In genomic region chr5:17282283-17283120, GRCh38 we compare ENCODE assay signal across 9 cellular contexts.
DNase-seq lines count a peak whose midpoint lies in the region; ATAC-seq, FAIRE-seq and TF ChIP-seq lines count a peak whose summit lies in the region.
"Had no signal": no experiment of that assay in that cellular context is flagged by ENCODE, and none has a peak within 500 bp of the region (broad histone marks: within the 10 kb centered on the region; RNA-seq: fewer than 3 reads in every experiment).

No MANE protein-coding gene starts in this region.

- SMC1A ChIA-PET in GM12878 (lab: Charles Lee; ENCODE audit: uncharacterized antibody, unreplicated experiment), result interaction anchor here (0.7 to 5.0 kb wide), 19 partner anchors 11 to 68 kb away, joined by 3 to 27 read pairs (median 4); partner anchors contain the start of gene BASP1

- peak; percentile 97 for ATAC-seq in GM19397 (IDR thresholded peaks at IDR 0.05; ENCODE audit: unreplicated experiment)
- peak; percentile 98 for ATAC-seq in HG03280 (IDR thresholded peaks at IDR 0.05; ENCODE audit: unreplicated experiment)
- ATAC-seq in GM12878, result peak; percentile 95

- no peak; a peak in 1 of 6 replicates for TF ChIP-seq CTCF in GM12878 (IDR thresholded peaks at IDR 0.05 in 2 of 3, conservative IDR thresholded peaks at IDR 0.05 in 1 of 3; ENCODE audit: control insufficient read depth in 2 of 3, extremely low read depth in 1 of 3, insufficient read depth in 1 of 3, low read depth in 3 of 3, low read length in 3 of 3)

- in situ Hi-C loops in GM12878 (cut with MboI), result loop anchor here (5.0 kb wide), 2 partner anchors 35 to 60 kb away; no protein-coding TSS in a partner anchor

- RAD21 ChIA-PET in GM12878 (lab: Charles Lee; ENCODE audit: unreplicated experiment), result interaction anchor here (1.0 to 6.9 kb wide), 8 partner anchors 27 to 151 kb away, joined by 3 to 53 read pairs (median 9); partner anchors contain the start of gene BASP1

- no peak for TF ChIP-seq POLR2A in GM12878 (IDR thresholded peaks at IDR 0.05; ENCODE audit: low read depth, low read length)
- TF ChIP-seq POLR2A in erythroblast (IDR thresholded peaks at IDR 0.05; ENCODE audit: low read length), result no peak

- H3K4me3 ChIP-seq in BLaER1 treated with 17β-estradiol and CSF1 and Interleukin-3, amounts not matched to agents 10 nM and 100 nM, result peak overlapping the region in 7 of 10 experiments; percentile 3 to 45 (median 9); a peak in 8 of 20 replicates
- peak overlapping the region; percentile 55 for H3K4me3 ChIP-seq in GM12878

- H2AFZ ChIP-seq in GM12878 (ENCODE audit: control insufficient read depth, low read depth, low read length), result peak overlapping the region; percentile 24; the same call in 1 of the 2 replicates

- peaks cover 7 to 23% (median 17%) of the 10 kb centered on the region in 10 experiments for H3K4me1 ChIP-seq in BLaER1 treated with 17β-estradiol and CSF1 and Interleukin-3, amounts not matched to agents 10 nM and 100 nM
- peaks cover 18% of the 10 kb centered on the region for H3K4me1 ChIP-seq in GM12878 (ENCODE audit: control insufficient read depth, insufficient read depth, low read length)

- DNase-seq in GM12878 (ENCODE audit: low read depth, low spot score) (peak; percentile 91), AG08395 (ENCODE audit: low spot score) (no peak), erythroblast (lab: John Stamatoyannopoulos, UW) (no peak), HCEC 1CT (no peak), NCI-H1048 (lab: John Stamatoyannopoulos, UW) (no peak)
- DNase-seq: activated T-cell treated with anti-CD3 and anti-CD28 coated beads, Interleukin-2, amount 50 U/mL, for 4 hours had no signal

- H3K36me3 ChIP-seq in BLaER1 treated with 17β-estradiol and CSF1 and Interleukin-3, amounts not matched to agents 10 nM and 100 nM, result peaks cover 0 to 5% (median 0%) of the 10 kb centered on the region in 11 experiments; a peak in 3 of 22 replicates
- no peaks in the 10 kb centered on the region for H3K36me3 ChIP-seq in GM12878 (ENCODE audit: control insufficient read depth in 2 of 2, insufficient read depth in 2 of 2, low read length in 1 of 2)

- FAIRE-seq in GM12878 (lab: Jason Lieb, UNC), result peak; percentile 90

- H3K9me3 ChIP-seq in BLaER1 treated with 17β-estradiol and CSF1 and Interleukin-3, amounts not matched to agents 10 nM and 100 nM (replicated peaks in 1 of 11), result peaks cover 7 to 44% (median 35%) of the 10 kb centered on the region in 11 experiments; a peak in 20 of 22 replicates
- no peaks in the 10 kb centered on the region; the same call in 2 of the 3 replicates for H3K9me3 ChIP-seq in GM12878 (replicated peaks; ENCODE audit: control insufficient read depth, insufficient read depth, low read length)

- POLR2A ChIA-PET in GM12878 (lab: Charles Lee), result interaction anchor here (0.7 to 5.5 kb wide), 6 partner anchors 13 to 64 kb away, joined by 3 to 28 read pairs (median 4); no protein-coding TSS in a partner anchor

- H3K79me2 ChIP-seq in GM12878 (ENCODE audit: control insufficient read depth, insufficient read depth, low read length), result no peaks in the 10 kb centered on the region

- no peak; the same call in 1 of the 2 replicates for TF ChIP-seq RAD21 in GM12878 (IDR thresholded peaks at IDR 0.05; ENCODE audit: insufficient read depth, low read depth, low read length)

- 3% methylated on average over 6 of the region's 6 CpGs for WGBS in GM12878 (ENCODE audit: insufficient coverage, insufficient replicate concordance, low lambda C conversion rate, missing lambda C conversion rate)

- H3K27me3 ChIP-seq in BLaER1 treated with 17β-estradiol and CSF1 and Interleukin-3, amounts not matched to agents 10 nM and 100 nM, result no peaks in the 10 kb centered on the region
- no peaks in the 10 kb centered on the region for H3K27me3 ChIP-seq in GM12878 (replicated peaks in 1 of 2; ENCODE audit: control insufficient read depth in 2 of 2, insufficient read depth in 2 of 2, low read length in 1 of 2)

- no peaks in the 10 kb centered on the region for H4K20me1 ChIP-seq in BLaER1 treated with 17β-estradiol and CSF1 and Interleukin-3, amounts not matched to agents 10 nM and 100 nM
- H4K20me1 ChIP-seq in GM12878 (ENCODE audit: control insufficient read depth, insufficient read depth), result no peaks in the 10 kb centered on the region

- H3K27ac ChIP-seq in BLaER1 treated with 17β-estradiol and CSF1 and Interleukin-3, amounts not matched to agents 10 nM and 100 nM, result peak overlapping the region; percentile 11 to 74 (median 53); a peak in 20 of 22 replicates
- peak overlapping the region; percentile 71 for H3K27ac ChIP-seq in GM12878 (ENCODE audit: control insufficient read depth, insufficient read depth)

- peak; percentile 45 to 61; a peak in 3 of 4 replicates for TF ChIP-seq EP300 in GM12878 (IDR thresholded peaks at IDR 0.05; ENCODE audit: borderline replicate concordance in 1 of 2, control insufficient read depth in 1 of 2, low read depth in 2 of 2, low read length in 2 of 2)

- H3K9ac ChIP-seq in BLaER1 treated with 17β-estradiol and CSF1 and Interleukin-3, amounts not matched to agents 10 nM and 100 nM, result peak overlapping the region in 9 of 11 experiments; percentile 1 to 42 (median 25); a peak in 7 of 22 replicates
- peak overlapping the region; percentile 41 for H3K9ac ChIP-seq in GM12878 (ENCODE audit: control insufficient read depth, insufficient read depth, low read length)

- H3K4me2 ChIP-seq in BLaER1 treated with 17β-estradiol and CSF1 and Interleukin-3, amounts not matched to agents 10 nM and 100 nM, result peak overlapping the region; percentile 55 to 77 (median 63)
- peak overlapping the region; percentile 75 for H3K4me2 ChIP-seq in GM12878 (ENCODE audit: control insufficient read depth, insufficient read depth)

- CTCF ChIA-PET in GM12878 (lab: Yijun Ruan, JAX), result interaction anchor here (0.6 to 2.0 kb wide), 7 partner anchors 10 to 172 kb away, joined by 3 to 7 read pairs (median 3); no protein-coding TSS in a partner anchor

- intact Hi-C loops in GM12878 (cut with micrococcal nuclease; ENCODE audit: unreplicated experiment), result loop anchor here (1.0 kb wide), 1 partner anchor 35 kb away; no protein-coding TSS in a partner anchor

- no TSS peak for BruUV-seq in GM12878 (replicated peaks; lab: Mats Ljungman, UMichigan)

TF ChIP-seq in GM12878, 131 proteins besides CTCF, POLR2A, EP300 and RAD21 (continues in another document):
- TF ChIP-seq NFYA (IDR thresholded peaks at IDR 0.05; ENCODE audit: borderline replicate concordance, low read depth, low read length), result no peak
- peak; percentile 58; the same call in 1 of the 2 replicates for TF ChIP-seq EED (IDR thresholded peaks at IDR 0.05; ENCODE audit: low read depth)
- TF ChIP-seq BCL11A (IDR thresholded peaks at IDR 0.05; ENCODE audit: low read depth, low read length), result peak; percentile 76; the same call in 1 of the 2 replicates
- peak; percentile 97 for TF ChIP-seq PAX5 (IDR thresholded peaks at IDR 0.05; ENCODE audit: borderline replicate concordance, low read depth, low read length)
- peak; percentile 60; the same call in 1 of the 2 replicates for TF ChIP-seq MLLT1 (IDR thresholded peaks at IDR 0.05)
- TF ChIP-seq TBL1XR1 (IDR thresholded peaks at IDR 0.05; ENCODE audit: low read depth, low read length), result peak; percentile 95
- peak; percentile 38; a peak in 1 of 4 replicates for TF ChIP-seq BHLHE40 (IDR thresholded peaks at IDR 0.05; ENCODE audit: borderline replicate concordance in 1 of 2, low read depth in 2 of 2, low read length in 1 of 2)
- TF ChIP-seq TARDBP (IDR thresholded peaks at IDR 0.05; ENCODE audit: borderline replicate concordance), result no peak
- TF ChIP-seq CHD1 (IDR thresholded peaks at IDR 0.05; ENCODE audit: low read depth, low read length), result no peak
- TF ChIP-seq FOS (IDR thresholded peaks at IDR 0.05; ENCODE audit: borderline replicate concordance, extremely low read depth, insufficient read length), result no peak
- TF ChIP-seq PKNOX1 (IDR thresholded peaks at IDR 0.05), result peak; percentile 76
- TF ChIP-seq CBFB (IDR thresholded peaks at IDR 0.05; ENCODE audit: low read depth), result no peak
- peak; percentile 73; the same call in 1 of the 2 replicates for TF ChIP-seq HDAC2 (IDR thresholded peaks at IDR 0.05)
- TF ChIP-seq RELA (IDR thresholded peaks at IDR 0.05; ENCODE audit: borderline replicate concordance, partially characterized antibody), result no peak
- peak; percentile 6 for TF ChIP-seq SIX5 (IDR thresholded peaks at IDR 0.05; ENCODE audit: low read depth, low read length, severe bottlenecking)
- TF ChIP-seq ETV6 (conservative IDR thresholded peaks at IDR 0.05 in 1 of 2, IDR thresholded peaks at IDR 0.05 in 1 of 2; ENCODE audit: borderline replicate concordance in 1 of 2, low read depth in 1 of 2), result peak in 1 of 2 experiments; percentile 99; a peak in 2 of 4 replicates
